In the genomic region with DNA sequence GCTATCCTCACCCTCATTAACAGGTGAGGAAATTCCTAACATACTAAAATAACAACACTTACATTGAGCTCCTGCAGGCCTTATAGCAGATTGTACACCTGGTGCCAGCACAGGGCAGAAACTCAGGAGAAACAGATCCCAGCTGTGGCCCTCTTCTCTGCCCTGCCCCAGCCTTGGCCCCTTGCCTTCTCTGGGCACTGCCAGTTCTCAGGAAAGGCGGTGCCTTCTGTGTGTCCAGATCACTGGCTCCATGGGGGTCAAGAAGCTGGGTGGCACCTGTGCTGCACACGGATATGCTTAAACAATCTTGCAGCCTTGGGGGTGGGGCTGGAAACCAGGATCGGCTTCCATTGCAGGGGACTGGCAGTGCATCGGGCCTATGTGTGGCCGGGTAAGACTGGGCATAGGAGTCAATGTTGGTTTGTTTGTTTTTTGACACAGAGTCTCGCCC, we compare ENCODE assay signal across 1 cellular context.
TF ChIP-seq lines count a peak whose summit lies in the region.

No MANE protein-coding gene starts in this region.

TF ChIP-seq in HepG2, 621 proteins besides CTCF, POLR2A, EP300 and RAD21 (continued from another document):
- TF ChIP-seq, protein P1, sequence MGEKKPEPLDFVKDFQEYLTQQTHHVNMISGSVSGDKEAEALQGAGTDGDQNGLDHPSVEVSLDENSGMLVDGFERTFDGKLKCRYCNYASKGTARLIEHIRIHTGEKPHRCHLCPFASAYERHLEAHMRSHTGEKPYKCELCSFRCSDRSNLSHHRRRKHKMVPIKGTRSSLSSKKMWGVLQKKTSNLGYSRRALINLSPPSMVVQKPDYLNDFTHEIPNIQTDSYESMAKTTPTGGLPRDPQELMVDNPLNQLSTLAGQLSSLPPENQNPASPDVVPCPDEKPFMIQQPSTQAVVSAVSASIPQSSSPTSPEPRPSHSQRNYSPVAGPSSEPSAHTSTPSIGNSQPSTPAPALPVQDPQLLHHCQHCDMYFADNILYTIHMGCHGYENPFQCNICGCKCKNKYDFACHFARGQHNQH (CRISPR knock-in tag; IDR thresholded peaks at IDR 0.05): no peak
- TF ChIP-seq, protein P2, sequence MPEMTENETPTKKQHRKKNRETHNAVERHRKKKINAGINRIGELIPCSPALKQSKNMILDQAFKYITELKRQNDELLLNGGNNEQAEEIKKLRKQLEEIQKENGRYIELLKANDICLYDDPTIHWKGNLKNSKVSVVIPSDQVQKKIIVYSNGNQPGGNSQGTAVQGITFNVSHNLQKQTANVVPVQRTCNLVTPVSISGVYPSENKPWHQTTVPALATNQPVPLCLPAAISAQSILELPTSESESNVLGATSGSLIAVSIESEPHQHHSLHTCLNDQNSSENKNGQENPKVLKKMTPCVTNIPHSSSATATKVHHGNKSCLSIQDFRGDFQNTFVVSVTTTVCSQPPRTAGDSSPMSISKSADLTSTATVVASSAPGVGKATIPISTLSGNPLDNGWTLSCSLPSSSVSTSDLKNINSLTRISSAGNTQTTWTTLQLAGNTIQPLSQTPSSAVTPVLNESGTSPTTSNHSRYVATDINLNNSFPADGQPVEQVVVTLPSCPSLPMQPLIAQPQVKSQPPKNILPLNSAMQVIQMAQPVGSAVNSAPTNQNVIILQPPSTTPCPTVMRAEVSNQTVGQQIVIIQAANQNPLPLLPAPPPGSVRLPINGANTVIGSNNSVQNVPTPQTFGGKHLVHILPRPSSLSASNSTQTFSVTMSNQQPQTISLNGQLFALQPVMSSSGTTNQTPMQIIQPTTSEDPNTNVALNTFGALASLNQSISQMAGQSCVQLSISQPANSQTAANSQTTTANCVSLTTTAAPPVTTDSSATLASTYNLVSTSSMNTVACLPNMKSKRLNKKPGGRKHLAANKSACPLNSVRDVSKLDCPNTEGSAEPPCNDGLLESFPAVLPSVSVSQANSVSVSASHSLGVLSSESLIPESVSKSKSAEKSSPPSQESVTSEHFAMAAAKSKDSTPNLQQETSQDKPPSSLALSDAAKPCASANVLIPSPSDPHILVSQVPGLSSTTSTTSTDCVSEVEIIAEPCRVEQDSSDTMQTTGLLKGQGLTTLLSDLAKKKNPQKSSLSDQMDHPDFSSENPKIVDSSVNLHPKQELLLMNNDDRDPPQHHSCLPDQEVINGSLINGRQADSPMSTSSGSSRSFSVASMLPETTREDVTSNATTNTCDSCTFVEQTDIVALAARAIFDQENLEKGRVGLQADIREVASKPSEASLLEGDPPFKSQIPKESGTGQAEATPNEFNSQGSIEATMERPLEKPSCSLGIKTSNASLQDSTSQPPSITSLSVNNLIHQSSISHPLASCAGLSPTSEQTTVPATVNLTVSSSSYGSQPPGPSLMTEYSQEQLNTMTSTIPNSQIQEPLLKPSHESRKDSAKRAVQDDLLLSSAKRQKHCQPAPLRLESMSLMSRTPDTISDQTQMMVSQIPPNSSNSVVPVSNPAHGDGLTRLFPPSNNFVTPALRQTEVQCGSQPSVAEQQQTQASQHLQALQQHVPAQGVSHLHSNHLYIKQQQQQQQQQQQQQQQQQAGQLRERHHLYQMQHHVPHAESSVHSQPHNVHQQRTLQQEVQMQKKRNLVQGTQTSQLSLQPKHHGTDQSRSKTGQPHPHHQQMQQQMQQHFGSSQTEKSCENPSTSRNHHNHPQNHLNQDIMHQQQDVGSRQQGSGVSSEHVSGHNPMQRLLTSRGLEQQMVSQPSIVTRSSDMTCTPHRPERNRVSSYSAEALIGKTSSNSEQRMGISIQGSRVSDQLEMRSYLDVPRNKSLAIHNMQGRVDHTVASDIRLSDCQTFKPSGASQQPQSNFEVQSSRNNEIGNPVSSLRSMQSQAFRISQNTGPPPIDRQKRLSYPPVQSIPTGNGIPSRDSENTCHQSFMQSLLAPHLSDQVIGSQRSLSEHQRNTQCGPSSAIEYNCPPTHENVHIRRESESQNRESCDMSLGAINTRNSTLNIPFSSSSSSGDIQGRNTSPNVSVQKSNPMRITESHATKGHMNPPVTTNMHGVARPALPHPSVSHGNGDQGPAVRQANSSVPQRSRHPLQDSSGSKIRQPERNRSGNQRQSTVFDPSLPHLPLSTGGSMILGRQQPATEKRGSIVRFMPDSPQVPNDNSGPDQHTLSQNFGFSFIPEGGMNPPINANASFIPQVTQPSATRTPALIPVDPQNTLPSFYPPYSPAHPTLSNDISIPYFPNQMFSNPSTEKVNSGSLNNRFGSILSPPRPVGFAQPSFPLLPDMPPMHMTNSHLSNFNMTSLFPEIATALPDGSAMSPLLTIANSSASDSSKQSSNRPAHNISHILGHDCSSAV (CRISPR knock-in tag; IDR thresholded peaks at IDR 0.05; ENCODE audit: borderline replicate concordance): no peak
- TF ChIP-seq, protein P3, sequence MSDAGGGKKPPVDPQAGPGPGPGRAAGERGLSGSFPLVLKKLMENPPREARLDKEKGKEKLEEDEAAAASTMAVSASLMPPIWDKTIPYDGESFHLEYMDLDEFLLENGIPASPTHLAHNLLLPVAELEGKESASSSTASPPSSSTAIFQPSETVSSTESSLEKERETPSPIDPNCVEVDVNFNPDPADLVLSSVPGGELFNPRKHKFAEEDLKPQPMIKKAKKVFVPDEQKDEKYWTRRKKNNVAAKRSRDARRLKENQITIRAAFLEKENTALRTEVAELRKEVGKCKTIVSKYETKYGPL (CRISPR knock-in tag; IDR thresholded peaks at IDR 0.05): no peak
- no peak for TF ChIP-seq ZNF816 (CRISPR knock-in tag; IDR thresholded peaks at IDR 0.05; ENCODE audit: borderline replicate concordance)
